ENCODE assay signal across 8 cellular contexts in the genomic region with DNA sequence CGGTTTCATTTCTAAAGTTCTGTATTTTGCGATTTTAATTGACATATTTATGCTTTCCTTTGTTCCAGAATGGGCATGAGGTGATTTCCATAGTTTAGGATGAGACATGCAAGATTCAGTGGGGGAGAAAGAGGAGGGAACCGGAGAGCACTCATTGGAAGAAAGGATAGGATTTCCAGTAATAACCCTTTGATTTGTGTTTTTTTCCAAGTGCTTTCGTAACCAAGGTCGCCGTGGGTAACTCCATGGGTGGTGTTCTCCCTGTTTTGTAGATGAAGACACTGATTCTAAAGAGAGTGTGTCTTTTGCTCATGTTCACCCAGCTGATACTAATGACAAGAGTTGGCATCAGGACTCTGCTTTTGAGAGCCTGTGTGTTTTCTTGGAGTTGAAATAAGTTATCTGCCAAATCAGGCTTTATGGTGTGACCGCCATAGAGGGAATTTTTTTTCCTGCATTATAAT.
A peak's percentile ranks its signal among the peaks of the same experiment; 100 is the strongest.
DNase-seq lines count a peak whose midpoint lies in the region; ATAC-seq and TF ChIP-seq lines count a peak whose summit lies in the region.

No MANE protein-coding gene starts in this region.

- H3K4me1 Mint-ChIP-seq in CD4-positive, alpha-beta memory T cell: peaks cover 45 to 84% (median 54%) of the 10 kb centered on the region in 4 donors

- no peak for DNase-seq in CD4-positive, alpha-beta memory T cell
- peak; percentile 57 to 66 for DNase-seq in NCI-H526 (lab: John Stamatoyannopoulos, UW)
- DNase-seq in esophagus muscularis mucosa (ENCODE audit: extremely low spot score): no peak
- DNase-seq in prostate gland (ENCODE audit: low spot score): no peak
- no peak for DNase-seq in HPDE6-E6E7 (ENCODE audit: extremely low spot score)
- DNase-seq in superior temporal gyrus (ENCODE audit: extremely low spot score): no peak
- DNase-seq in RKO (ENCODE audit: low spot score): no peak

- no peak for ATAC-seq in HG02870 (IDR thresholded peaks at IDR 0.05; ENCODE audit: unreplicated experiment)

- TF ChIP-seq CTCF in esophagus muscularis mucosa (IDR thresholded peaks at IDR 0.05) (no peak), prostate gland (IDR thresholded peaks at IDR 0.05) (no peak)

- no peaks in the 10 kb centered on the region for H3K27me3 ChIP-seq in CD4-positive, alpha-beta memory T cell (ENCODE audit: insufficient read depth, low read length)
- no peaks in the 10 kb centered on the region for H3K27me3 ChIP-seq in esophagus muscularis mucosa
- H3K27me3 ChIP-seq in prostate gland (replicated peaks; ENCODE audit: insufficient read depth): no peaks in the 10 kb centered on the region

- H3K4me1 ChIP-seq in CD4-positive, alpha-beta memory T cell (ENCODE audit: insufficient read depth, low read length): peaks cover 59% of the 10 kb centered on the region
- peaks cover 68 to 82% (median 80%) of the 10 kb centered on the region in 4 donors for H3K4me1 ChIP-seq in esophagus muscularis mucosa
- peaks cover 39% of the 10 kb centered on the region for H3K4me1 ChIP-seq in prostate gland (replicated peaks)

- CTCF ChIA-PET in CD4-positive, alpha-beta memory T cell (lab: Charles Lee; ENCODE audit: partially characterized antibody): interaction anchor here (0.8 to 2.4 kb wide), 4 partner anchors 32 to 211 kb away, joined by 3 to 9 read pairs (median 4); no protein-coding TSS in a partner anchor

- peak overlapping the region; percentile 20 to 95 (median 90) for H3K27ac Mint-ChIP-seq in CD4-positive, alpha-beta memory T cell

- H3K9me3 Mint-ChIP-seq in CD4-positive, alpha-beta memory T cell: no peaks in the 10 kb centered on the region

- H3K9me3 ChIP-seq in CD4-positive, alpha-beta memory T cell (ENCODE audit: control insufficient read depth in 1 of 2, low read length in 2 of 2): no peaks in the 10 kb centered on the region
- no peaks in the 10 kb centered on the region for H3K9me3 ChIP-seq in esophagus muscularis mucosa
- no peaks in the 10 kb centered on the region for H3K9me3 ChIP-seq in prostate gland

- intact Hi-C loops in CD4-positive, alpha-beta memory T cell (cut with micrococcal nuclease): loop anchor here (1.0 to 2.0 kb wide), 3 partner anchors 13 to 41 kb away; no protein-coding TSS in a partner anchor
- intact Hi-C loops in esophagus muscularis mucosa (cut with DNase I) (no loop called here), prostate gland (cut with DNase I) (loop anchor here (5.0 kb wide), 1 partner anchor 36 kb away; no protein-coding TSS in a partner anchor)

- TF ChIP-seq EP300 in esophagus muscularis mucosa (IDR thresholded peaks at IDR 0.05): no peak

- WGBS in esophagus muscularis mucosa: 70% methylated on average over 7 of the region's 7 CpGs
- WGBS in prostate gland: 11% methylated on average over 7 of the region's 7 CpGs

- H3K27me3 Mint-ChIP-seq in CD4-positive, alpha-beta memory T cell: no peaks in the 10 kb centered on the region

- H3K36me3 ChIP-seq in CD4-positive, alpha-beta memory T cell (ENCODE audit: insufficient read depth, low read length): no peaks in the 10 kb centered on the region
- peaks cover 0 to 4% (median 1%) of the 10 kb centered on the region in 4 donors for H3K36me3 ChIP-seq in esophagus muscularis mucosa
- no peaks in the 10 kb centered on the region for H3K36me3 ChIP-seq in prostate gland

- no peak overlapping the region for H3K27ac ChIP-seq in CD4-positive, alpha-beta memory T cell (ENCODE audit: low read depth, low read length)
- H3K27ac ChIP-seq in esophagus muscularis mucosa (replicated peaks in 1 of 4) (peak overlapping the region; percentile 85 to 87 (median 86)), prostate gland (peak overlapping the region; percentile 78 to 81)

- POLR2A ChIA-PET in CD4-positive, alpha-beta memory T cell (lab: Charles Lee; ENCODE audit: partially characterized antibody): interaction anchor here (1.0 to 8.6 kb wide), 3 partner anchors 11 to 63 kb away, joined by 3 to 74 read pairs (median 21); no protein-coding TSS in a partner anchor

- TF ChIP-seq POLR2A in esophagus muscularis mucosa (IDR thresholded peaks at IDR 0.05; ENCODE audit: low read depth) (no peak), prostate gland (IDR thresholded peaks at IDR 0.05) (no peak)

- no peak overlapping the region for H3K4me3 ChIP-seq in CD4-positive, alpha-beta memory T cell (ENCODE audit: low read length in 2 of 2)
- no peak overlapping the region for H3K4me3 ChIP-seq in esophagus muscularis mucosa
- no peak overlapping the region for H3K4me3 ChIP-seq in prostate gland

- H3K36me3 Mint-ChIP-seq in CD4-positive, alpha-beta memory T cell: peaks cover 28 to 39% of the 10 kb centered on the region in 2 donors

- H3K4me3 Mint-ChIP-seq in CD4-positive, alpha-beta memory T cell: peak overlapping the region in 3 of 8 donors; percentile 86 to 92 (median 90)

Comparison
In these comparisons a context has a peak if more than half of its experiments do, and no peak if none do; other contexts are left out.
1. DNase-seq: peak in NCI-H526 (2 of 2); none in CD4-positive, alpha-beta memory T cell (0 of 5), esophagus muscularis mucosa (single experiment), prostate gland (single experiment), HPDE6-E6E7 (single experiment), superior temporal gyrus (single experiment) and RKO (single experiment).